8 cellular contexts compared by ENCODE assay signal in genomic region chr3:63862804-63863149, GRCh38. TPM values are rescaled to one million over a fixed set of nuclear protein-coding genes. Genes with fewer than 3 reads are reported as not detected.
DNase-seq lines count a peak whose midpoint lies in the region; ATAC-seq and TF ChIP-seq lines count a peak whose summit lies in the region.

No MANE protein-coding gene starts in this region.

- peak overlapping the region; percentile 94 for H2AFZ ChIP-seq in GM23248

- peak overlapping the region; percentile 76 for H3K27ac ChIP-seq in CD4-positive, alpha-beta memory T cell (ENCODE audit: low read depth, low read length)
- H3K27ac ChIP-seq in GM23248 (no peak overlapping the region), suprapubic skin (peak overlapping the region; percentile 92)

- no peaks in the 10 kb centered on the region for H3K27me3 Mint-ChIP-seq in CD4-positive, alpha-beta memory T cell
- H3K27me3 Mint-ChIP-seq in activated CD8-positive, alpha-beta T cell treated with anti-CD3 and anti-CD28 coated beads, Interleukin-2, amount 10 ng/mL, durations not matched to agents 7 days and 5 days (ENCODE audit: low read depth) = no peaks in the 10 kb centered on the region
- peaks cover 5 to 18% (median 16%) of the 10 kb centered on the region in 3 donors for H3K27me3 Mint-ChIP-seq in immature natural killer cell (ENCODE audit: low read depth in 3 of 3)

- peak overlapping the region; percentile 76 to 93 (median 87) for H3K27ac Mint-ChIP-seq in CD4-positive, alpha-beta memory T cell
- peak overlapping the region; percentile 92 for H3K27ac Mint-ChIP-seq in activated CD8-positive, alpha-beta T cell treated with anti-CD3 and anti-CD28 coated beads, Interleukin-2, amount 10 ng/mL, durations not matched to agents 7 days and 5 days
- peak overlapping the region; percentile 76 to 94 (median 80) for H3K27ac Mint-ChIP-seq in immature natural killer cell

- intact Hi-C loops in CD4-positive, alpha-beta memory T cell (cut with micrococcal nuclease) = loop anchor here (1.0 to 10.0 kb wide), 3 partner anchors 50 to 162 kb away; partner anchors contain the start of genes PSMD6 and SCAANT1

- H3K36me3 Mint-ChIP-seq in CD4-positive, alpha-beta memory T cell = peaks cover 3 to 23% of the 10 kb centered on the region in 2 donors
- H3K36me3 Mint-ChIP-seq in activated CD8-positive, alpha-beta T cell treated with anti-CD3 and anti-CD28 coated beads, Interleukin-2, amount 10 ng/mL, durations not matched to agents 7 days and 5 days (ENCODE audit: low read depth) = peaks cover 26% of the 10 kb centered on the region
- H3K36me3 Mint-ChIP-seq in immature natural killer cell = peaks cover 0 to 2% (median 0%) of the 10 kb centered on the region in 3 donors

- peaks cover 48 to 67% (median 58%) of the 10 kb centered on the region in 4 donors for H3K4me1 Mint-ChIP-seq in CD4-positive, alpha-beta memory T cell
- peaks cover 45% of the 10 kb centered on the region for H3K4me1 Mint-ChIP-seq in activated CD8-positive, alpha-beta T cell treated with anti-CD3 and anti-CD28 coated beads, Interleukin-2, amount 10 ng/mL, durations not matched to agents 7 days and 5 days (ENCODE audit: low read depth)
- peaks cover 37 to 66% of the 10 kb centered on the region in 2 donors for H3K4me1 Mint-ChIP-seq in immature natural killer cell

- peak overlapping the region; percentile 34 to 71 for H3K4me3 ChIP-seq in CD4-positive, alpha-beta memory T cell (ENCODE audit: low read length in 2 of 2)
- H3K4me3 ChIP-seq in GM23248 (peak overlapping the region; percentile 91), suprapubic skin (peak overlapping the region; percentile 81)

- H3K4me1 ChIP-seq in CD4-positive, alpha-beta memory T cell (ENCODE audit: insufficient read depth, low read length) = peaks cover 35% of the 10 kb centered on the region
- H3K4me1 ChIP-seq in GM23248 (ENCODE audit: insufficient read depth) (peaks cover 12% of the 10 kb centered on the region), suprapubic skin (peaks cover 28% of the 10 kb centered on the region)

- peak overlapping the region; percentile 55 to 94 (median 88) for H3K4me3 Mint-ChIP-seq in CD4-positive, alpha-beta memory T cell
- H3K4me3 Mint-ChIP-seq in activated CD8-positive, alpha-beta T cell treated with anti-CD3 and anti-CD28 coated beads, Interleukin-2, amount 10 ng/mL, durations not matched to agents 7 days and 5 days = peak overlapping the region; percentile 90
- H3K4me3 Mint-ChIP-seq in immature natural killer cell = peak overlapping the region; percentile 86 to 92 (median 87)

- ATAC-seq in activated CD8-positive, alpha-beta T cell treated with anti-CD3 and anti-CD28 coated beads, Interleukin-2, amount 10 ng/mL, durations not matched to agents 7 days and 5 days = no peak
- ATAC-seq in GM18498 (IDR thresholded peaks at IDR 0.05; ENCODE audit: unreplicated experiment) = no peak

- TF ChIP-seq EP300 in suprapubic skin (IDR thresholded peaks at IDR 0.05) = no peak

- peaks cover 95% of the 10 kb centered on the region for H3K79me2 ChIP-seq in GM23248 (ENCODE audit: insufficient read depth)

- POLR2A ChIA-PET in CD4-positive, alpha-beta memory T cell (lab: Charles Lee; ENCODE audit: partially characterized antibody) = interaction anchor here (3.7 kb wide), 1 partner anchor 49 kb away, joined by 28 read pairs; the partner anchor contains the start of gene SCAANT1
- POLR2A ChIA-PET in activated CD8-positive, alpha-beta T cell treated with anti-CD3 and anti-CD28 coated beads, Interleukin-2, amount 10 ng/mL, durations not matched to agents 7 days and 5 days (lab: Charles Lee) = no interaction called here

- WGBS in GM23248 (ENCODE audit: low coverage in 1 of 2, low lambda C conversion rate in 2 of 2, missing lambda C conversion rate in 2 of 2), 2 experiments = 29 to 30% methylated on average over 5 of the region's 5 CpGs
- WGBS in suprapubic skin = 22% methylated on average over 5 of the region's 5 CpGs

- no peaks in the 10 kb centered on the region for H3K36me3 ChIP-seq in CD4-positive, alpha-beta memory T cell (ENCODE audit: insufficient read depth, low read length)
- H3K36me3 ChIP-seq in GM23248 (ENCODE audit: low read depth) = no peaks in the 10 kb centered on the region
- H3K36me3 ChIP-seq in suprapubic skin = peaks cover 5% of the 10 kb centered on the region

- TF ChIP-seq POLR2A in suprapubic skin (IDR thresholded peaks at IDR 0.05) = no peak

- DNase-seq in CD4-positive, alpha-beta memory T cell = no peak
- DNase-seq in GM23248 (no peak), immature natural killer cell (no peak), suprapubic skin (ENCODE audit: low spot score in 2 of 2) (no peak), SW 1271 (lab: John Stamatoyannopoulos, UW) (no peak)
- DNase-seq in activated CD8-positive, alpha-beta T cell treated with anti-CD3 and anti-CD28 coated beads, Interleukin-2, amount 10 ng/mL, durations not matched to agents 7 days and 5 days = no peak
- no peak for DNase-seq in stimulated activated CD4-positive, alpha-beta T cell treated with anti-CD3 and anti-CD28 coated beads, Interleukin-4, amount 100 ng/mL, for 24 hours

- peak overlapping the region; percentile 97 for H3K9ac ChIP-seq in GM23248

- TF ChIP-seq CTCF in suprapubic skin (IDR thresholded peaks at IDR 0.05) = no peak

- 0 out of 2 replicates have a peak, but pooled peaks cover 5% of the 10 kb centered on the region for H4K20me1 ChIP-seq in GM23248 (ENCODE audit: insufficient read depth)

- no peaks in the 10 kb centered on the region for H3K27me3 ChIP-seq in CD4-positive, alpha-beta memory T cell (ENCODE audit: insufficient read depth, low read length)
- H3K27me3 ChIP-seq in GM23248 (replicated peaks; ENCODE audit: insufficient read depth) = no peaks in the 10 kb centered on the region
- H3K27me3 ChIP-seq in suprapubic skin = no peaks in the 10 kb centered on the region

- H3K9me2 ChIP-seq in GM23248 (ENCODE audit: insufficient read depth) = no peaks in the 10 kb centered on the region

- peaks cover 6% of the 10 kb centered on the region; the same call in 1 of the 2 replicates for H3F3A ChIP-seq in GM23248 (ENCODE audit: insufficient read depth)

- in situ Hi-C loops in GM23248 (cut with MboI) = no loop called here

- CTCF ChIA-PET in CD4-positive, alpha-beta memory T cell (lab: Charles Lee; ENCODE audit: partially characterized antibody) = no interaction called here
- CTCF ChIA-PET in activated CD8-positive, alpha-beta T cell treated with anti-CD3 and anti-CD28 coated beads, Interleukin-2, amount 10 ng/mL, durations not matched to agents 7 days and 5 days (lab: Charles Lee) = no interaction called here

- H3K4me2 ChIP-seq in GM23248 (ENCODE audit: unreplicated experiment) = peak overlapping the region; percentile 85

- H3K9me3 ChIP-seq in CD4-positive, alpha-beta memory T cell (ENCODE audit: control insufficient read depth in 1 of 2, low read length in 2 of 2) = no peaks in the 10 kb centered on the region
- H3K9me3 ChIP-seq in GM23248 (ENCODE audit: low read depth) (no peaks in the 10 kb centered on the region), suprapubic skin (no peaks in the 10 kb centered on the region)

- no peaks in the 10 kb centered on the region for H3K9me3 Mint-ChIP-seq in CD4-positive, alpha-beta memory T cell
- H3K9me3 Mint-ChIP-seq in activated CD8-positive, alpha-beta T cell treated with anti-CD3 and anti-CD28 coated beads, Interleukin-2, amount 10 ng/mL, durations not matched to agents 7 days and 5 days (ENCODE audit: insufficient read depth) = no peaks in the 10 kb centered on the region
- H3K9me3 Mint-ChIP-seq in immature natural killer cell = no peaks in the 10 kb centered on the region

RNA-seq across cellular contexts. Expression of gene THOC7, which starts 0.8 kb away (rescaled TPM):
- 10 to 100 TPM; 40.2 TPM for total RNA-seq in CD4-positive, alpha-beta memory T cell
- 100 to 1,000 TPM in 1 of 2 donors, 10 to 100 TPM in 1; 85.5 to 142 TPM for polyA plus RNA-seq in CD4-positive, alpha-beta memory T cell
- total RNA-seq in GM23248 (2014; rRNA removed; shearing (Covaris generic)) = 54.8 and 71.7 TPM in 2 replicates
- 93.8 and 103 TPM in 2 replicates for polyA plus RNA-seq in GM23248 (2016; fragmentation: Nextera tagmentation; extraction: Ambion mirVana)
- total RNA-seq in activated CD8-positive, alpha-beta T cell treated with anti-CD3 and anti-CD28 coated beads, Interleukin-2, amount 10 ng/mL, durations not matched to agents 7 days and 5 days = 10 to 100 TPM; 88.9 to 91.7 TPM
- polyA plus RNA-seq in immature natural killer cell = 100 to 1,000 TPM in 1 of 3 donors, 10 to 100 TPM in 2; 92.0 to 133 (median 98.0) TPM
- 10 to 100 TPM; 28.0 to 48.8 (median 40.1) TPM for total RNA-seq in suprapubic skin

RNA-seq across cellular contexts. Expression of gene ATXN7, which starts 0.9 kb away (rescaled TPM):
- 100 to 1,000 TPM; 153 to 160 TPM for total RNA-seq in CD4-positive, alpha-beta memory T cell
- 10 to 100 TPM; 13.4 to 25.1 TPM for polyA plus RNA-seq in CD4-positive, alpha-beta memory T cell
- 3.9 and 6.6 TPM in 2 replicates for total RNA-seq in GM23248 (2014; rRNA removed; shearing (Covaris generic))
- polyA plus RNA-seq in GM23248 (2016; fragmentation: Nextera tagmentation; extraction: Ambion mirVana) (1.8 and 2.4 TPM in 2 replicates), immature natural killer cell (10 to 100 TPM in 1 of 3 donors, 1 to 10 TPM in 2; 5.5 to 11.3 (median 6.0) TPM)
- total RNA-seq in activated CD8-positive, alpha-beta T cell treated with anti-CD3 and anti-CD28 coated beads, Interleukin-2, amount 10 ng/mL, durations not matched to agents 7 days and 5 days = 10 to 100 TPM; 35.6 to 40.5 TPM
- 100 to 1,000 TPM in 1 of 4 donors, 10 to 100 TPM in 3; 22.9 to 101 (median 44.2) TPM for total RNA-seq in suprapubic skin

RNA-seq across cellular contexts. Expression of gene C3orf49, which starts 43.7 kb away (rescaled TPM):
- not detected for total RNA-seq in CD4-positive, alpha-beta memory T cell
- polyA plus RNA-seq in CD4-positive, alpha-beta memory T cell = not detected
- not detected in 2 replicates for total RNA-seq in GM23248 (2014; rRNA removed; shearing (Covaris generic))
- polyA plus RNA-seq in GM23248 (2016; fragmentation: Nextera tagmentation; extraction: Ambion mirVana) = not detected in 2 replicates
- total RNA-seq in activated CD8-positive, alpha-beta T cell treated with anti-CD3 and anti-CD28 coated beads, Interleukin-2, amount 10 ng/mL, durations not matched to agents 7 days and 5 days = not detected
- polyA plus RNA-seq in immature natural killer cell = not detected
- not detected for total RNA-seq in suprapubic skin

RNA-seq across cellular contexts. Expression of gene SCAANT1, which starts 49.4 kb away (rescaled TPM):
- total RNA-seq in CD4-positive, alpha-beta memory T cell = not detected
- not detected for polyA plus RNA-seq in CD4-positive, alpha-beta memory T cell
- total RNA-seq in GM23248 (2014; rRNA removed; shearing (Covaris generic)) = not detected in 2 replicates
- not detected in 2 replicates for polyA plus RNA-seq in GM23248 (2016; fragmentation: Nextera tagmentation; extraction: Ambion mirVana)
- not detected for total RNA-seq in activated CD8-positive, alpha-beta T cell treated with anti-CD3 and anti-CD28 coated beads, Interleukin-2, amount 10 ng/mL, durations not matched to agents 7 days and 5 days
- 1 to 10 TPM in 1 of 3 donors, not detected in 2; 6.3 TPM for polyA plus RNA-seq in immature natural killer cell
- not detected for total RNA-seq in suprapubic skin
